27 cellular contexts compared by ENCODE assay signal in the genomic region with DNA sequence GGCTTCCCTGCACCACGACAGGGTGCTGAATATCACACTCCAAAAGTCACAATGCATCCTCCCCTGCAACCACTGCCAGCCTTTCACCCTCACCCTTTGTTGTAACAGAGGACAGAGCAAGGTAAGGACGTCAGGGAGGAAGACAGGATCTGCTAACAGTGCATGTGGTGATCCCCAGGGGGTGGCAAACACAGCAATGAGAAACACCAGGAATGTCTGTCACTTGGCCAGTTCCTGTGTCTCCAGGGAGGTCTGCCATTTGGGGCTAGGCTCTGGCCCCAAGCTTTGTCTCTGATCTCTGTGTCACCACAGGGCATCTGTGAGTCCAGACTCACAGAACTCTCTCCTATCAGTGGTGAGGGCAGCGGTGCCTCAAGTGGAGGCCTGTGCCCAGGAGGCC. TPM values are rescaled to one million over a fixed set of nuclear protein-coding genes. Genes with fewer than 3 reads are reported as not detected.
"Had no signal": no experiment of that assay in that cellular context is flagged by ENCODE, and none has a peak within 500 bp of the region (broad histone marks: within the 10 kb centered on the region; RNA-seq: fewer than 3 reads in every experiment).

No MANE protein-coding gene starts in this region.

- DNase-seq: activated B cell treated with CpG ODN at 0.5 μM for 24 hours; activated CD4-positive, alpha-beta memory T cell treated with anti-CD3 and anti-CD28 coated beads for 36 hours; activated CD4-positive, alpha-beta T cell treated with anti-CD3 and anti-CD28 coated beads for 1 hour; activated CD4-positive, alpha-beta T cell treated with anti-CD3 and anti-CD28 coated beads, Interleukin-2, amount 10 ng/mL, durations not matched to agents 24 days and 14 days; activated CD8-positive, alpha-beta memory T cell treated with anti-CD3 and anti-CD28 coated beads for 24 hours; activated effector memory CD4-positive, alpha-beta T cell treated with anti-CD3 and anti-CD28 coated beads, Interleukin-2, amount 50 U/mL, for 16 hours; activated naive CD4-positive, alpha-beta T cell treated with Interleukin-2 at 50 U/mL for 16 hours; activated naive CD8-positive, alpha-beta T cell treated with anti-CD3 and anti-CD28 coated beads, Interleukin-2, amount 50 U/mL, for 24 hours; activated T-cell treated with anti-CD3 and anti-CD28 coated beads, Interleukin-2, amount 50 U/mL, for 4 hours; amniotic stem cell; body of pancreas; KG1; NCI-H1092; NCI-H1694 treated with DMSO at 0.1 percent for 48 hours; NCI-H2029 treated with DMSO at 0.1 percent for 48 hours; NCI-H345; NCI-H510A; NCI-H526 treated with DMSO at 0.1 percent for 48 hours; NK-92 treated with Interleukin-12 subunit alpha and Interleukin-12 subunit beta, amount 100 ng/mL, for 24 hours; Peyer's patch; SHP77 treated with DMSO at 0.1 percent for 48 hours; T-helper 17 cell; T-helper 9 cell had no signal

- H3K27me3 ChIP-seq: ascending aorta, body of pancreas, Peyer's patch had no signal

- ATAC-seq: activated naive CD4-positive, alpha-beta T cell treated with anti-CD3 and anti-CD28 coated beads, Interleukin-2, amount 50 U/mL, for 72 hours; activated naive CD8-positive, alpha-beta T cell treated with anti-CD3 and anti-CD28 coated beads, Interleukin-2, amount 50 U/mL, for 24 hours; activated T-cell treated with anti-CD3 and anti-CD28 coated beads, Interleukin-2, amount 50 U/mL, for 4 hours; body of pancreas; T-helper 17 cell had no signal

- H3K27ac ChIP-seq: ascending aorta, body of pancreas, Peyer's patch had no signal

- H3K9me3 ChIP-seq: ascending aorta, body of pancreas, Peyer's patch had no signal

- H3K4me3 ChIP-seq: ascending aorta, body of pancreas, Peyer's patch had no signal

- H3K4me1 ChIP-seq: body of pancreas, Peyer's patch had no signal

- H3K36me3 ChIP-seq: ascending aorta, Peyer's patch had no signal

RNA-seq across cellular contexts. Expression of gene SLC24A5, which starts 54.3 kb away (rescaled TPM):
- total RNA-seq: activated B cell treated with CpG ODN at 0.5 μM for 24 hours; activated CD4-positive, alpha-beta memory T cell treated with anti-CD3 and anti-CD28 coated beads for 36 hours; activated CD4-positive, alpha-beta T cell treated with anti-CD3 and anti-CD28 coated beads, Interleukin-2, amount 10 ng/mL, durations not matched to agents 24 days and 14 days; activated naive CD4-positive, alpha-beta T cell treated with anti-CD3 and anti-CD28 coated beads, Interleukin-2, amount 50 U/mL, for 72 hours; activated T-cell treated with anti-CD3 and anti-CD28 coated beads, Interleukin-2, amount 50 U/mL, for 4 hours; ascending aorta; body of pancreas; LHCN-M2; MCF 10A; Peyer's patch; T-helper 17 cell had no signal
